1 cellular context compared by ENCODE assay signal in the genomic region with DNA sequence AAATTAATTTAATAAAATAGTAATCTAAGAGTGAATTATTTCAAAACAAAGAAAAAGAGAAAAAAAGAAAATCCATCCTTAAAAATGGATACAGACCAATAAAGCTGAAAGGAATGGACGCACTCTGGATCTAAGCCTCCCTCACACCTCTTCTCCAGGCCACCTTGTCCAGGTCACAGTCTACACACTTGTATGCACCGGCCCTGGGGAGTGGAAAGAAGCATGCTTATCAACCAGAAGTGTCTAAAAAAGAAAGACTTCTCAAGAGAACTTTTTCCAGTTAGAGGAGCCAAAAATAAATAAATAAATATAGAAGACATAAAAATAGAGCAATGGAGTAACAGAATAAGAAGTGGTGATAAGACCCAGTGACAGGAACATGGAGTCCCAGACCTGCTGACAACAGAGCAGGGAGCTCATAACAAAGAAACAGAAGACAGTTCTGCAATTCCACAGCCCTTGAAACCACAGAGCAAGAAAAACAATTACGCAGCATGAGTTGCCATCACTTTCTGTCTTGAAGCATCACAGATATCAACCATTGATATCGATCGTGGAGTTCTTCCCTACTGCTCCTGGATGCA.
TF ChIP-seq lines count a peak whose summit lies in the region.

No MANE protein-coding gene starts in this region.

TF ChIP-seq in K562, 482 proteins besides CTCF, POLR2A, EP300 and RAD21:
- TF ChIP-seq NFIC (IDR thresholded peaks at IDR 0.05) = no peak
- TF ChIP-seq TCF3 (CRISPR knock-in tag; IDR thresholded peaks at IDR 0.05) = no peak
- peak; percentile 74; the same call in 1 of the 2 replicates for TF ChIP-seq MEF2D (tag; conservative IDR thresholded peaks at IDR 0.05; ENCODE audit: low read depth)
- TF ChIP-seq ZNF766 (CRISPR knock-in tag; conservative IDR thresholded peaks at IDR 0.05) = 0 out of 2 replicates have a peak, but pooled peaks have one; percentile 23
- TF ChIP-seq, protein P1, sequence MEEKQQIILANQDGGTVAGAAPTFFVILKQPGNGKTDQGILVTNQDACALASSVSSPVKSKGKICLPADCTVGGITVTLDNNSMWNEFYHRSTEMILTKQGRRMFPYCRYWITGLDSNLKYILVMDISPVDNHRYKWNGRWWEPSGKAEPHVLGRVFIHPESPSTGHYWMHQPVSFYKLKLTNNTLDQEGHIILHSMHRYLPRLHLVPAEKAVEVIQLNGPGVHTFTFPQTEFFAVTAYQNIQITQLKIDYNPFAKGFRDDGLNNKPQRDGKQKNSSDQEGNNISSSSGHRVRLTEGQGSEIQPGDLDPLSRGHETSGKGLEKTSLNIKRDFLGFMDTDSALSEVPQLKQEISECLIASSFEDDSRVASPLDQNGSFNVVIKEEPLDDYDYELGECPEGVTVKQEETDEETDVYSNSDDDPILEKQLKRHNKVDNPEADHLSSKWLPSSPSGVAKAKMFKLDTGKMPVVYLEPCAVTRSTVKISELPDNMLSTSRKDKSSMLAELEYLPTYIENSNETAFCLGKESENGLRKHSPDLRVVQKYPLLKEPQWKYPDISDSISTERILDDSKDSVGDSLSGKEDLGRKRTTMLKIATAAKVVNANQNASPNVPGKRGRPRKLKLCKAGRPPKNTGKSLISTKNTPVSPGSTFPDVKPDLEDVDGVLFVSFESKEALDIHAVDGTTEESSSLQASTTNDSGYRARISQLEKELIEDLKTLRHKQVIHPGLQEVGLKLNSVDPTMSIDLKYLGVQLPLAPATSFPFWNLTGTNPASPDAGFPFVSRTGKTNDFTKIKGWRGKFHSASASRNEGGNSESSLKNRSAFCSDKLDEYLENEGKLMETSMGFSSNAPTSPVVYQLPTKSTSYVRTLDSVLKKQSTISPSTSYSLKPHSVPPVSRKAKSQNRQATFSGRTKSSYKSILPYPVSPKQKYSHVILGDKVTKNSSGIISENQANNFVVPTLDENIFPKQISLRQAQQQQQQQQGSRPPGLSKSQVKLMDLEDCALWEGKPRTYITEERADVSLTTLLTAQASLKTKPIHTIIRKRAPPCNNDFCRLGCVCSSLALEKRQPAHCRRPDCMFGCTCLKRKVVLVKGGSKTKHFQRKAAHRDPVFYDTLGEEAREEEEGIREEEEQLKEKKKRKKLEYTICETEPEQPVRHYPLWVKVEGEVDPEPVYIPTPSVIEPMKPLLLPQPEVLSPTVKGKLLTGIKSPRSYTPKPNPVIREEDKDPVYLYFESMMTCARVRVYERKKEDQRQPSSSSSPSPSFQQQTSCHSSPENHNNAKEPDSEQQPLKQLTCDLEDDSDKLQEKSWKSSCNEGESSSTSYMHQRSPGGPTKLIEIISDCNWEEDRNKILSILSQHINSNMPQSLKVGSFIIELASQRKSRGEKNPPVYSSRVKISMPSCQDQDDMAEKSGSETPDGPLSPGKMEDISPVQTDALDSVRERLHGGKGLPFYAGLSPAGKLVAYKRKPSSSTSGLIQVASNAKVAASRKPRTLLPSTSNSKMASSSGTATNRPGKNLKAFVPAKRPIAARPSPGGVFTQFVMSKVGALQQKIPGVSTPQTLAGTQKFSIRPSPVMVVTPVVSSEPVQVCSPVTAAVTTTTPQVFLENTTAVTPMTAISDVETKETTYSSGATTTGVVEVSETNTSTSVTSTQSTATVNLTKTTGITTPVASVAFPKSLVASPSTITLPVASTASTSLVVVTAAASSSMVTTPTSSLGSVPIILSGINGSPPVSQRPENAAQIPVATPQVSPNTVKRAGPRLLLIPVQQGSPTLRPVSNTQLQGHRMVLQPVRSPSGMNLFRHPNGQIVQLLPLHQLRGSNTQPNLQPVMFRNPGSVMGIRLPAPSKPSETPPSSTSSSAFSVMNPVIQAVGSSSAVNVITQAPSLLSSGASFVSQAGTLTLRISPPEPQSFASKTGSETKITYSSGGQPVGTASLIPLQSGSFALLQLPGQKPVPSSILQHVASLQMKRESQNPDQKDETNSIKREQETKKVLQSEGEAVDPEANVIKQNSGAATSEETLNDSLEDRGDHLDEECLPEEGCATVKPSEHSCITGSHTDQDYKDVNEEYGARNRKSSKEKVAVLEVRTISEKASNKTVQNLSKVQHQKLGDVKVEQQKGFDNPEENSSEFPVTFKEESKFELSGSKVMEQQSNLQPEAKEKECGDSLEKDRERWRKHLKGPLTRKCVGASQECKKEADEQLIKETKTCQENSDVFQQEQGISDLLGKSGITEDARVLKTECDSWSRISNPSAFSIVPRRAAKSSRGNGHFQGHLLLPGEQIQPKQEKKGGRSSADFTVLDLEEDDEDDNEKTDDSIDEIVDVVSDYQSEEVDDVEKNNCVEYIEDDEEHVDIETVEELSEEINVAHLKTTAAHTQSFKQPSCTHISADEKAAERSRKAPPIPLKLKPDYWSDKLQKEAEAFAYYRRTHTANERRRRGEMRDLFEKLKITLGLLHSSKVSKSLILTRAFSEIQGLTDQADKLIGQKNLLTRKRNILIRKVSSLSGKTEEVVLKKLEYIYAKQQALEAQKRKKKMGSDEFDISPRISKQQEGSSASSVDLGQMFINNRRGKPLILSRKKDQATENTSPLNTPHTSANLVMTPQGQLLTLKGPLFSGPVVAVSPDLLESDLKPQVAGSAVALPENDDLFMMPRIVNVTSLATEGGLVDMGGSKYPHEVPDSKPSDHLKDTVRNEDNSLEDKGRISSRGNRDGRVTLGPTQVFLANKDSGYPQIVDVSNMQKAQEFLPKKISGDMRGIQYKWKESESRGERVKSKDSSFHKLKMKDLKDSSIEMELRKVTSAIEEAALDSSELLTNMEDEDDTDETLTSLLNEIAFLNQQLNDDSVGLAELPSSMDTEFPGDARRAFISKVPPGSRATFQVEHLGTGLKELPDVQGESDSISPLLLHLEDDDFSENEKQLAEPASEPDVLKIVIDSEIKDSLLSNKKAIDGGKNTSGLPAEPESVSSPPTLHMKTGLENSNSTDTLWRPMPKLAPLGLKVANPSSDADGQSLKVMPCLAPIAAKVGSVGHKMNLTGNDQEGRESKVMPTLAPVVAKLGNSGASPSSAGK (IDR thresholded peaks at IDR 0.05) = no peak
